Comparison of ENCODE assay signal across 8 cellular contexts in genomic region chr17:28381141-28381825, GRCh38. TPM values are rescaled to one million over a fixed set of nuclear protein-coding genes. Genes with fewer than 3 reads are reported as not detected.
DNase-seq lines count a peak whose midpoint lies in the region; ATAC-seq and TF ChIP-seq lines count a peak whose summit lies in the region.

No MANE protein-coding gene starts in this region.

- H3K4me3 ChIP-seq in heart right ventricle (peak overlapping the region in 6 of 10 donors; percentile 7 to 30 (median 16)), spleen (peak overlapping the region in 4 of 8 donors; percentile 3 to 41 (median 17))

- H3K27me3 ChIP-seq in heart right ventricle (peaks cover 0 to 12% (median 0%) of the 10 kb centered on the region in 7 donors), spleen (replicated peaks in 1 of 7) (peaks cover 0 to 28% (median 0%) of the 10 kb centered on the region in 7 donors)

- peak; percentile 31 to 46 for DNase-seq in activated CD4-positive, alpha-beta T cell treated with anti-CD3 and anti-CD28 coated beads, Interleukin-2, amount 50 U/mL, for 48 hours
- DNase-seq in heart right ventricle (no peak), posterior cingulate gyrus (peak in 7 of 10 donors; percentile 36 to 92 (median 65)), spleen (no peak), NAMALWA (ENCODE audit: low spot score) (no peak), H4 (ENCODE audit: low spot score) (no peak), NCI-H345 treated with DMSO at 0.1 percent for 48 hours (lab: John Stamatoyannopoulos, UW; ENCODE audit: unreplicated experiment) (no peak)

- peak overlapping the region; percentile 30; the same call in 1 of the 2 replicates for H3K9ac ChIP-seq in ES-I3 (ENCODE audit: low read depth, low read length)

- peak in 5 of 9 donors; percentile 14 to 32 (median 22) for TF ChIP-seq CTCF in heart right ventricle (IDR thresholded peaks at IDR 0.05)
- peak in 5 of 11 experiments; percentile 10 to 40 (median 26) for TF ChIP-seq CTCF in spleen (IDR thresholded peaks at IDR 0.05 in 8 of 11, conservative IDR thresholded peaks at IDR 0.05 in 3 of 11)

- WGBS in heart right ventricle, 2 donors = 18 to 31% methylated on average over 72 of the region's 72 CpGs
- 24 to 36% (median 31%) methylated on average over 4 to 72 of the region's 72 CpGs for WGBS in spleen, 5 donors

- H3K36me3 ChIP-seq in ES-I3 (ENCODE audit: insufficient read depth, low read length) (no peaks in the 10 kb centered on the region), heart right ventricle (peaks cover 0 to 11% (median 0%) of the 10 kb centered on the region in 9 donors), spleen (peaks cover 0 to 7% (median 0%) of the 10 kb centered on the region in 6 donors)

- H3K9me3 ChIP-seq in ES-I3 (ENCODE audit: control insufficient read depth, insufficient read depth, low read length) (no peaks in the 10 kb centered on the region), heart right ventricle (no peaks in the 10 kb centered on the region), spleen (no peaks in the 10 kb centered on the region)

- H3K4me1 ChIP-seq in ES-I3 (ENCODE audit: insufficient read depth, low read length) = no peaks in the 10 kb centered on the region; the same call in 1 of the 2 replicates
- peaks cover 0 to 29% (median 10%) of the 10 kb centered on the region in 9 donors for H3K4me1 ChIP-seq in heart right ventricle
- peaks cover 10 to 51% (median 32%) of the 10 kb centered on the region in 6 donors for H3K4me1 ChIP-seq in spleen

- TF ChIP-seq POLR2A in spleen (IDR thresholded peaks at IDR 0.05) = no peak

- H3K27ac ChIP-seq in heart right ventricle (no peak overlapping the region), spleen (no peak overlapping the region)

- ATAC-seq in heart right ventricle = peak in 3 of 8 donors; percentile 19 to 43 (median 42)

- intact Hi-C loops in heart right ventricle (cut with DNase I) (no loop called here), posterior cingulate gyrus (cut with DNase I) (no loop called here), spleen (cut with DNase I; ENCODE audit: low total_unique reads) (no loop called here)

RNA-seq across cellular contexts. Expression of gene SARM1, which starts 9.8 kb away (rescaled TPM):
- total RNA-seq in heart right ventricle = 10 to 100 TPM in 1 of 10 donors, 1 to 10 TPM in 9; 5.2 to 10.5 (median 8.4) TPM
- polyA plus RNA-seq in heart right ventricle = 1 to 10 TPM; 4.4 to 4.8 TPM
- total RNA-seq in spleen = 10 to 100 TPM; 25.9 to 48.7 (median 39.9) TPM
- polyA plus RNA-seq in spleen = 10 to 100 TPM in 1 of 3 donors, 1 to 10 TPM in 2; 4.7 to 17.1 (median 6.3) TPM
- 8.7 and 11.2 TPM in 2 replicates for total RNA-seq in H4 (2014; rRNA removed; shearing (Covaris generic))

RNA-seq across cellular contexts. Expression of gene VTN, which starts 11.2 kb away (rescaled TPM):
- total RNA-seq in heart right ventricle (100 to 1,000 TPM in 1 of 10 donors, 10 to 100 TPM in 9; 44.8 to 121 (median 67.0) TPM), spleen (1 to 10 TPM in 4 of 7 donors, under 1 TPM in 3; 0.84 to 4.0 (median 1.7) TPM)
- polyA plus RNA-seq in heart right ventricle (10 to 100 TPM; 26.3 to 27.8 TPM), spleen (1 to 10 TPM; 1.2 to 1.8 (median 1.4) TPM)
- total RNA-seq in H4 (2014; rRNA removed; shearing (Covaris generic)) = not detected in 2 replicates

RNA-seq across cellular contexts. Expression of gene SEBOX, which starts 16.3 kb away (rescaled TPM):
- not detected for total RNA-seq in heart right ventricle
- not detected for polyA plus RNA-seq in heart right ventricle
- total RNA-seq in spleen = not detected
- polyA plus RNA-seq in spleen = not detected
- total RNA-seq in H4 (2014; rRNA removed; shearing (Covaris generic)) = not detected in 2 replicates

RNA-seq across cellular contexts. Expression of gene POLDIP2, which starts 24.0 kb away (rescaled TPM):
- total RNA-seq in heart right ventricle (100 to 1,000 TPM; 144 to 176 (median 160) TPM), spleen (10 to 100 TPM; 45.6 to 62.6 (median 49.0) TPM)
- polyA plus RNA-seq in heart right ventricle (100 to 1,000 TPM in 1 of 2 donors, 10 to 100 TPM in 1; 66.4 to 149 TPM), spleen (10 to 100 TPM; 27.8 to 47.1 (median 38.7) TPM)
- total RNA-seq in H4 (2014; rRNA removed; shearing (Covaris generic)) = 108 and 110 TPM in 2 replicates

RNA-seq across cellular contexts. Expression of gene SLC46A1, which starts 24.7 kb away (rescaled TPM):
- total RNA-seq in heart right ventricle (10 to 100 TPM in 1 of 10 donors, 1 to 10 TPM in 9; 3.6 to 10.2 (median 4.9) TPM), spleen (10 to 100 TPM; 18.9 to 28.9 (median 24.6) TPM)
- polyA plus RNA-seq in heart right ventricle (1 to 10 TPM; 1.4 to 2.8 TPM), spleen (1 to 10 TPM; 2.1 to 4.8 (median 2.3) TPM)
- total RNA-seq in H4 (2014; rRNA removed; shearing (Covaris generic)) = 4.7 and 4.9 TPM in 2 replicates

Comparison
In these comparisons a context has a peak if more than half of its experiments do, and no peak if none do; other contexts are left out.
1. DNase-seq: peak in activated CD4-positive, alpha-beta T cell treated with anti-CD3 and anti-CD28 coated beads, Interleukin-2, amount 50 U/mL, for 48 hours (2 of 2) and posterior cingulate gyrus (7 of 10); none in heart right ventricle (0 of 2), spleen (single experiment), NAMALWA (single experiment), H4 (single experiment) and NCI-H345 treated with DMSO at 0.1 percent for 48 hours (single experiment).
2. RNA of gene VTN, which starts 11.2 kb away (total RNA-seq): 44.8 to 121 TPM in heart right ventricle; 0.84 to 4.0 TPM in spleen and not detected in H4; every median in the first group is over 4 times any median in the second.